16 cellular contexts compared by ENCODE assay signal in genomic region chr6:13288481-13288880, GRCh38.
"Had no signal": no experiment of that assay in that cellular context is flagged by ENCODE, and none has a peak within 500 bp of the region (broad histone marks: within the 10 kb centered on the region; RNA-seq: fewer than 3 reads in every experiment).

No MANE protein-coding gene starts in this region.

- H3K27me3 Mint-ChIP-seq: effector memory CD8-positive, alpha-beta T cell; naive thymus-derived CD8-positive, alpha-beta T cell had no signal

- H3K4me1 Mint-ChIP-seq: immature natural killer cell had no signal

- H3K9me3 Mint-ChIP-seq: effector memory CD8-positive, alpha-beta T cell; neural crest cell had no signal

- ATAC-seq: effector memory CD8-positive, alpha-beta T cell; foreskin keratinocyte; naive thymus-derived CD8-positive, alpha-beta T cell had no signal

- DNase-seq: effector memory CD8-positive, alpha-beta T cell; erythroblast; foreskin keratinocyte; immature natural killer cell; left colon; mesendoderm; naive thymus-derived CD8-positive, alpha-beta T cell; nucleus accumbens; ovary; sigmoid colon; stimulated activated CD4-positive, alpha-beta T cell treated with anti-CD3 and anti-CD28 coated beads, Interleukin-2, amount 100 ng/mL, for 24 hours; stimulated activated CD4-positive, alpha-beta T cell treated with anti-CD3 and anti-CD28 coated beads, Interleukin-4, amount 100 ng/mL, for 4 hours; stimulated activated naive CD4-positive, alpha-beta T cell; stomach; trophoblast cell had no signal

- H3K4me3 Mint-ChIP-seq: effector memory CD8-positive, alpha-beta T cell; immature natural killer cell; naive thymus-derived CD8-positive, alpha-beta T cell; neural crest cell had no signal

- H3K27ac Mint-ChIP-seq: effector memory CD8-positive, alpha-beta T cell; immature natural killer cell; naive thymus-derived CD8-positive, alpha-beta T cell had no signal
